In the genomic region with DNA sequence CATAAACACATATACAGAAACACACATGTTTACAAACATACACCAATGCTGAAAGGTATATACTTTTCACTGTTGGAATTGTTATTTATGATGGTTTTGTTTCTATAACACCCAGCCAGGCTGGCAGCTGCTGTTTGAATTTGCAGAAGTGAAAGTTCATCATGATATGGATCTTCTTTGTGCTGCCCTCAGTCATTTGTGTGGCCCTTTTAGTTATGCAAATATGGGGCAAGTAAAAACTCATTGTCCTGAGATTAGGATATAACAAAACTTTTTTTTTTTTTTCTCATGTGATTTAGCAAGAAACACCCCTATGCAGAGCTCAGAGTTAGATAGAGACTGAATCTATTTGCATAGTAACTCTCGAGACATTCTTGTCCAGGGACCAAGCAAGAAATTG, we compare ENCODE assay signal across 12 cellular contexts.
DNase-seq lines count a peak whose midpoint lies in the region; ATAC-seq, FAIRE-seq and TF ChIP-seq lines count a peak whose summit lies in the region.
"Had no signal": no experiment of that assay in that cellular context is flagged by ENCODE, and none has a peak within 500 bp of the region (broad histone marks: within the 10 kb centered on the region; RNA-seq: fewer than 3 reads in every experiment).

No MANE protein-coding gene starts in this region.

- H2AFZ ChIP-seq in GM12878 (ENCODE audit: control insufficient read depth, low read depth, low read length): no peak overlapping the region

- no peaks in the 10 kb centered on the region for H4K20me1 ChIP-seq in GM12878 (ENCODE audit: control insufficient read depth, insufficient read depth)

- POLR2A ChIA-PET in GM12878 (lab: Charles Lee): no interaction called here

- peak; percentile 41 for DNase-seq in GM12878 (ENCODE audit: low read depth, low spot score)
- DNase-seq in uterus: no peak
- no peak for DNase-seq in GM19239 (ENCODE audit: insufficient read length, low spot score)
- no peak for DNase-seq in left colon
- no peak for DNase-seq in NCI-H2196 treated with DMSO at 0.1 percent for 48 hours (lab: John Stamatoyannopoulos, UW; ENCODE audit: unreplicated experiment)
- DNase-seq: activated CD8-positive, alpha-beta memory T cell treated with anti-CD3 and anti-CD28 coated beads, Interleukin-2, amount 10 ng/mL, durations not matched to agents 7 days and 5 days; naive B cell; NCI-H526 treated with DMSO at 0.1 percent for 48 hours; stimulated activated naive CD8-positive, alpha-beta T cell treated with anti-CD3 and anti-CD28 coated beads, Interleukin-15, Interleukin-2, amounts not matched to agents 100 U/mL and 50 U/mL, for 24 hours had no signal

- peak; percentile 89 for ATAC-seq in GM19035 (IDR thresholded peaks at IDR 0.05; ENCODE audit: unreplicated experiment)
- peak; percentile 88 for ATAC-seq in HG02571 (IDR thresholded peaks at IDR 0.05; ENCODE audit: unreplicated experiment)
- ATAC-seq in HG03378 (IDR thresholded peaks at IDR 0.05; ENCODE audit: unreplicated experiment): peak; percentile 99
- ATAC-seq in GM12878: peak; percentile 97
- ATAC-seq in left colon: no peak
- ATAC-seq: activated CD8-positive, alpha-beta memory T cell treated with anti-CD3 and anti-CD28 coated beads, Interleukin-2, amount 10 ng/mL, durations not matched to agents 7 days and 5 days; stimulated activated naive CD8-positive, alpha-beta T cell treated with anti-CD3 and anti-CD28 coated beads, Interleukin-15, Interleukin-2, amounts not matched to agents 100 U/mL and 50 U/mL, for 24 hours had no signal

- FAIRE-seq in GM12878 (lab: Jason Lieb, UNC) (no peak), GM19239 (lab: Jason Lieb, UNC) (no peak)

- no peak overlapping the region for H3K9ac ChIP-seq in GM12878 (ENCODE audit: control insufficient read depth, insufficient read depth, low read length)

- in situ Hi-C loops in GM12878 (cut with MboI): no loop called here

- no peak for TF ChIP-seq POLR2A in GM12878 (IDR thresholded peaks at IDR 0.05; ENCODE audit: low read depth, low read length)
- TF ChIP-seq POLR2A in uterus (IDR thresholded peaks at IDR 0.05): no peak

- H3K27ac ChIP-seq in GM12878 (ENCODE audit: control insufficient read depth, insufficient read depth): no peak overlapping the region
- H3K27ac ChIP-seq in uterus: no peak overlapping the region

- TF ChIP-seq CTCF in GM12878 (IDR thresholded peaks at IDR 0.05 in 2 of 3, conservative IDR thresholded peaks at IDR 0.05 in 1 of 3; ENCODE audit: control insufficient read depth in 2 of 3, extremely low read depth in 1 of 3, insufficient read depth in 1 of 3, low read depth in 3 of 3, low read length in 3 of 3) (no peak), uterus (IDR thresholded peaks at IDR 0.05) (no peak)

- H3K4me1 ChIP-seq in GM12878 (ENCODE audit: control insufficient read depth, insufficient read depth, low read length): no peaks in the 10 kb centered on the region
- H3K4me1 ChIP-seq in uterus: no peaks in the 10 kb centered on the region

- SMC1A ChIA-PET in GM12878 (lab: Charles Lee; ENCODE audit: uncharacterized antibody, unreplicated experiment): interaction anchor here (0.9 kb wide), 2 partner anchors 14 to 27 kb away, joined by 3 read pairs; no protein-coding TSS in a partner anchor

- RAD21 ChIA-PET in GM12878 (lab: Charles Lee; ENCODE audit: unreplicated experiment): no interaction called here

- TF ChIP-seq EP300 in GM12878 (IDR thresholded peaks at IDR 0.05; ENCODE audit: borderline replicate concordance in 1 of 2, control insufficient read depth in 1 of 2, low read depth in 2 of 2, low read length in 2 of 2): peak; percentile 56 to 73

- intact Hi-C loops in GM12878 (cut with micrococcal nuclease; ENCODE audit: unreplicated experiment) (no loop called here), uterus (cut with DNase I; ENCODE audit: low total_unique reads) (no loop called here), left colon (cut with DNase I, micrococcal nuclease) (no loop called here)

- no peaks in the 10 kb centered on the region for H3K36me3 ChIP-seq in GM12878 (ENCODE audit: control insufficient read depth in 2 of 2, insufficient read depth in 2 of 2, low read length in 1 of 2)
- H3K36me3 ChIP-seq in uterus: no peaks in the 10 kb centered on the region

- H3K9me3 ChIP-seq in GM12878 (replicated peaks; ENCODE audit: control insufficient read depth, insufficient read depth, low read length) (no peaks in the 10 kb centered on the region), uterus (no peaks in the 10 kb centered on the region)

- 0% methylated on average over 1 of the region's 1 CpG for WGBS in GM12878 (ENCODE audit: insufficient coverage, insufficient replicate concordance, low lambda C conversion rate, missing lambda C conversion rate)

- H3K4me2 ChIP-seq in GM12878 (ENCODE audit: control insufficient read depth, insufficient read depth): no peak overlapping the region

- H3K4me3 ChIP-seq in GM12878 (no peak overlapping the region), uterus (no peak overlapping the region)

- H3K27me3 ChIP-seq in GM12878 (replicated peaks in 1 of 2; ENCODE audit: control insufficient read depth in 2 of 2, insufficient read depth in 2 of 2, low read length in 1 of 2) (no peaks in the 10 kb centered on the region), uterus (no peaks in the 10 kb centered on the region)

- BruUV-seq in GM12878 (replicated peaks; lab: Mats Ljungman, UMichigan): no TSS peak

- CTCF ChIA-PET in GM12878 (lab: Yijun Ruan, JAX): interaction anchor here (0.6 to 0.9 kb wide), 3 partner anchors 12 to 1782 kb away, joined by 3 read pairs; no protein-coding TSS in a partner anchor

- no peak for TF ChIP-seq RAD21 in GM12878 (IDR thresholded peaks at IDR 0.05; ENCODE audit: insufficient read depth, low read depth, low read length)

- no peaks in the 10 kb centered on the region for H3K79me2 ChIP-seq in GM12878 (ENCODE audit: control insufficient read depth, insufficient read depth, low read length)

TF ChIP-seq in GM12878, 131 proteins besides CTCF, POLR2A, EP300 and RAD21 (continues in another document):
- TF ChIP-seq NR2C1 (IDR thresholded peaks at IDR 0.05) (no peak), CBFB (IDR thresholded peaks at IDR 0.05; ENCODE audit: low read depth) (no peak), DPF2 (IDR thresholded peaks at IDR 0.05) (peak; percentile 52; the same call in 1 of the 2 replicates), MEF2A (IDR thresholded peaks at IDR 0.05; ENCODE audit: insufficient read depth, low read depth, low read length) (0 out of 2 replicates have a peak, but pooled peaks have one; percentile 7), MTA2 (IDR thresholded peaks at IDR 0.05; ENCODE audit: low read depth) (peak; percentile 54), POU2F2 (IDR thresholded peaks at IDR 0.05; ENCODE audit: borderline replicate concordance, low read depth, low read length) (peak; percentile 66; the same call in 1 of the 3 replicates), IKZF1 (conservative IDR thresholded peaks at IDR 0.05) (no peak), BACH1 (IDR thresholded peaks at IDR 0.05; ENCODE audit: borderline replicate concordance) (no peak), SMAD1 (IDR thresholded peaks at IDR 0.05; ENCODE audit: low read depth, partially characterized antibody) (no peak)
- TF ChIP-seq, protein P1, sequence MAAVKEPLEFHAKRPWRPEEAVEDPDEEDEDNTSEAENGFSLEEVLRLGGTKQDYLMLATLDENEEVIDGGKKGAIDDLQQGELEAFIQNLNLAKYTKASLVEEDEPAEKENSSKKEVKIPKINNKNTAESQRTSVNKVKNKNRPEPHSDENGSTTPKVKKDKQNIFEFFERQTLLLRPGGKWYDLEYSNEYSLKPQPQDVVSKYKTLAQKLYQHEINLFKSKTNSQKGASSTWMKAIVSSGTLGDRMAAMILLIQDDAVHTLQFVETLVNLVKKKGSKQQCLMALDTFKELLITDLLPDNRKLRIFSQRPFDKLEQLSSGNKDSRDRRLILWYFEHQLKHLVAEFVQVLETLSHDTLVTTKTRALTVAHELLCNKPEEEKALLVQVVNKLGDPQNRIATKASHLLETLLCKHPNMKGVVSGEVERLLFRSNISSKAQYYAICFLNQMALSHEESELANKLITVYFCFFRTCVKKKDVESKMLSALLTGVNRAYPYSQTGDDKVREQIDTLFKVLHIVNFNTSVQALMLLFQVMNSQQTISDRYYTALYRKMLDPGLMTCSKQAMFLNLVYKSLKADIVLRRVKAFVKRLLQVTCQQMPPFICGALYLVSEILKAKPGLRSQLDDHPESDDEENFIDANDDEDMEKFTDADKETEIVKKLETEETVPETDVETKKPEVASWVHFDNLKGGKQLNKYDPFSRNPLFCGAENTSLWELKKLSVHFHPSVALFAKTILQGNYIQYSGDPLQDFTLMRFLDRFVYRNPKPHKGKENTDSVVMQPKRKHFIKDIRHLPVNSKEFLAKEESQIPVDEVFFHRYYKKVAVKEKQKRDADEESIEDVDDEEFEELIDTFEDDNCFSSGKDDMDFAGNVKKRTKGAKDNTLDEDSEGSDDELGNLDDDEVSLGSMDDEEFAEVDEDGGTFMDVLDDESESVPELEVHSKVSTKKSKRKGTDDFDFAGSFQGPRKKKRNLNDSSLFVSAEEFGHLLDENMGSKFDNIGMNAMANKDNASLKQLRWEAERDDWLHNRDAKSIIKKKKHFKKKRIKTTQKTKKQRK (IDR thresholded peaks at IDR 0.05; ENCODE audit: low read depth, low read length): no peak
- TF ChIP-seq, protein P2, sequence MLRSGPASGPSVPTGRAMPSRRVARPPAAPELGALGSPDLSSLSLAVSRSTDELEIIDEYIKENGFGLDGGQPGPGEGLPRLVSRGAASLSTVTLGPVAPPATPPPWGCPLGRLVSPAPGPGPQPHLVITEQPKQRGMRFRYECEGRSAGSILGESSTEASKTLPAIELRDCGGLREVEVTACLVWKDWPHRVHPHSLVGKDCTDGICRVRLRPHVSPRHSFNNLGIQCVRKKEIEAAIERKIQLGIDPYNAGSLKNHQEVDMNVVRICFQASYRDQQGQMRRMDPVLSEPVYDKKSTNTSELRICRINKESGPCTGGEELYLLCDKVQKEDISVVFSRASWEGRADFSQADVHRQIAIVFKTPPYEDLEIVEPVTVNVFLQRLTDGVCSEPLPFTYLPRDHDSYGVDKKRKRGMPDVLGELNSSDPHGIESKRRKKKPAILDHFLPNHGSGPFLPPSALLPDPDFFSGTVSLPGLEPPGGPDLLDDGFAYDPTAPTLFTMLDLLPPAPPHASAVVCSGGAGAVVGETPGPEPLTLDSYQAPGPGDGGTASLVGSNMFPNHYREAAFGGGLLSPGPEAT (IDR thresholded peaks at IDR 0.05; ENCODE audit: low read depth): peak; percentile 22; the same call in 1 of the 2 replicates
